Comparison of ENCODE assay signal across 17 cellular contexts in the genomic region with DNA sequence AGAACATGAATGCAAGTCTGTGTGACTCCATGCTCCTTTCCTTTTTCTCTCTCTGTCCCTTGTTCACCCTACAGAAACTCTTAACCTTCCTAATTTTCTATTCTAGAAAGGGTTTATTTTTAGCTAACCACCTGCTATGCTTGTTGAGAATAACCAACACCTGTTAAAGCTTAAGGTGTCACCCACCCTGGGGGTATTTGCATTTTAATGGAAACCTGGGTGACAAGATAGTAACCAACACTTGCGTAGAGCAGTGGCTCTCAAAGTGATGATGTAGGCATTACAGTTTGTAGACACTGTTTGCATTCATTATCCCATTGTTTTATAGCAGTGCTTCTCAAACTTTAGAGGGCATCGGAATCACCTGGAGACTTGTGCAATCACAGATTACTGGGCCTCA.
DNase-seq lines count a peak whose midpoint lies in the region; ATAC-seq, FAIRE-seq and TF ChIP-seq lines count a peak whose summit lies in the region.
"Had no signal": no experiment of that assay in that cellular context is flagged by ENCODE, and none has a peak within 500 bp of the region (broad histone marks: within the 10 kb centered on the region; RNA-seq: fewer than 3 reads in every experiment).

No MANE protein-coding gene starts in this region.

- peak overlapping the region; percentile 12 for H3K4me2 ChIP-seq in Karpas-422 (ENCODE audit: low read depth, low read length, poor library complexity, severe bottlenecking)

- H3K4me1 ChIP-seq in Karpas-422 (ENCODE audit: low read length) (peaks cover 18% of the 10 kb centered on the region), RWPE2 (ENCODE audit: insufficient read depth, poor library complexity, severe bottlenecking) (peaks cover 50% of the 10 kb centered on the region), small intestine (ENCODE audit: control insufficient read depth in 2 of 2, insufficient read depth in 1 of 2, low read depth in 1 of 2, low read length in 1 of 2) (peaks cover 6 to 10% of the 10 kb centered on the region in 2 donors), upper lobe of left lung (peaks cover 6 to 12% (median 9%) of the 10 kb centered on the region in 4 donors)
- H3K4me1 ChIP-seq: BE2C had no signal

- TF ChIP-seq CTCF in RWPE2 (IDR thresholded peaks at IDR 0.05; ENCODE audit: poor library complexity, severe bottlenecking), result no peak
- TF ChIP-seq CTCF in upper lobe of left lung (IDR thresholded peaks at IDR 0.05), result no peak

- ATAC-seq in RWPE2 (ENCODE audit: low read depth) (no peak), upper lobe of left lung (ENCODE audit: low FRiP score in 2 of 2) (no peak)
- ATAC-seq: T-cell had no signal

- H3K79me2 ChIP-seq in Karpas-422 (ENCODE audit: low read length), result no peaks in the 10 kb centered on the region

- TF ChIP-seq EP300 in upper lobe of left lung (IDR thresholded peaks at IDR 0.05), result no peak

- DNase-seq in Karpas-422, result no peak
- DNase-seq in NCI-H345 treated with DMSO at 0.1 percent for 48 hours (lab: John Stamatoyannopoulos, UW; ENCODE audit: unreplicated experiment), result peak; percentile 37
- DNase-seq in RWPE2 (ENCODE audit: low spot score), result no peak
- DNase-seq in small intestine, result peak; percentile 59
- no peak for DNase-seq in SIG-M5 (lab: John Stamatoyannopoulos, UW)
- DNase-seq in RCC 7860 (ENCODE audit: low spot score), result no peak
- no peak for DNase-seq in upper lobe of left lung
- DNase-seq: BE2C; CD4-positive, CD25-positive, alpha-beta regulatory T cell; DMS 273 treated with DMSO at 0.1 percent for 48 hours; DMS79 treated with DMSO at 0.1 percent for 48 hours; GM23248; HCEC 1CT; NCI-H1092 treated with DMSO at 0.1 percent for 48 hours; NCI-H1694 treated with DMSO at 0.1 percent for 48 hours; NCI-H748 treated with DMSO at 0.1 percent for 48 hours; T-cell had no signal

- no peak for TF ChIP-seq POLR2A in upper lobe of left lung (IDR thresholded peaks at IDR 0.05)

- FAIRE-seq in small intestine (lab: Jason Lieb, UNC) (no peak), RCC 7860 (lab: Jason Lieb, UNC) (no peak)

- H3K4me3 ChIP-seq in Karpas-422 (ENCODE audit: low read length) (no peak overlapping the region), RWPE2 (ENCODE audit: severe bottlenecking) (no peak overlapping the region), small intestine (ENCODE audit: low read depth in 1 of 2, low read length in 2 of 2) (no peak overlapping the region), upper lobe of left lung (no peak overlapping the region)
- H3K4me3 ChIP-seq: GM23248 had no signal

- WGBS in small intestine, 3 donors, result 32 to 78% (median 49%) methylated on average over 2 of the region's 2 CpGs
- 94 to 98% methylated on average over 2 of the region's 2 CpGs for WGBS in upper lobe of left lung, 2 donors

- H3K27ac ChIP-seq in Karpas-422 (ENCODE audit: low read length) (no peak overlapping the region), RWPE2 (ENCODE audit: poor library complexity, severe bottlenecking) (peak overlapping the region; percentile 58), small intestine (ENCODE audit: low read depth in 1 of 2, low read length in 1 of 2) (peak overlapping the region; percentile 19 to 79), upper lobe of left lung (no peak overlapping the region)
- H3K27ac ChIP-seq: GM23248 had no signal

- H3K9me2 ChIP-seq in Karpas-422 (replicated peaks; ENCODE audit: insufficient read depth, low read length), result no peaks in the 10 kb centered on the region

- no peak overlapping the region for H2AFZ ChIP-seq in Karpas-422 (ENCODE audit: low read length)
- H2AFZ ChIP-seq: GM23248 had no signal

- H3K27me3 ChIP-seq in Karpas-422 (ENCODE audit: low read length) (no peaks in the 10 kb centered on the region), RWPE2 (ENCODE audit: insufficient read depth, poor library complexity, severe bottlenecking) (no peaks in the 10 kb centered on the region), small intestine (ENCODE audit: control insufficient read depth in 2 of 2, insufficient read depth in 2 of 2, low read length in 2 of 2) (no peaks in the 10 kb centered on the region), upper lobe of left lung (no peaks in the 10 kb centered on the region)
- H3K27me3 ChIP-seq: BE2C had no signal

- no peak overlapping the region for H3K9ac ChIP-seq in Karpas-422 (ENCODE audit: low read length)
- H3K9ac ChIP-seq: GM23248 had no signal

- H3K36me3 ChIP-seq in Karpas-422 (ENCODE audit: insufficient read depth, low read length) (no peaks in the 10 kb centered on the region), RWPE2 (ENCODE audit: low read depth) (no peaks in the 10 kb centered on the region), small intestine (ENCODE audit: control insufficient read depth in 2 of 2, insufficient read depth in 2 of 2, low read length in 2 of 2) (no peaks in the 10 kb centered on the region), upper lobe of left lung (no peaks in the 10 kb centered on the region)
- H3K36me3 ChIP-seq: BE2C had no signal

- H4K20me1 ChIP-seq in Karpas-422 (ENCODE audit: insufficient read depth, low read depth, low read length), result no peaks in the 10 kb centered on the region

- H3K9me3 ChIP-seq in Karpas-422 (ENCODE audit: low read length) (no peaks in the 10 kb centered on the region), RWPE2 (ENCODE audit: severe bottlenecking) (no peaks in the 10 kb centered on the region), small intestine (ENCODE audit: control insufficient read depth, low read depth) (no peaks in the 10 kb centered on the region), upper lobe of left lung (no peaks in the 10 kb centered on the region)
- H3K9me3 ChIP-seq: BE2C had no signal

Comparison
In these comparisons a context has a peak if more than half of its experiments do, and no peak if none do; other contexts are left out.
1. DNase-seq: peak in NCI-H345 treated with DMSO at 0.1 percent for 48 hours (single experiment) and small intestine (single experiment); none in Karpas-422 (single experiment), RWPE2 (single experiment), SIG-M5 (single experiment), RCC 7860 (single experiment) and upper lobe of left lung (0 of 2).
2. H3K27ac ChIP-seq: peak in RWPE2 (single experiment) and small intestine (2 of 2); none in Karpas-422 (single experiment) and upper lobe of left lung (0 of 4).